ENCODE assay signal across 22 cellular contexts in genomic region chr5:72034710-72035109, GRCh38.
DNase-seq lines count a peak whose midpoint lies in the region; ATAC-seq, FAIRE-seq and TF ChIP-seq lines count a peak whose summit lies in the region.
"Had no signal": no experiment of that assay in that cellular context is flagged by ENCODE, and none has a peak within 500 bp of the region (broad histone marks: within the 10 kb centered on the region; RNA-seq: fewer than 3 reads in every experiment).

No MANE protein-coding gene starts in this region.

- no peaks in the 10 kb centered on the region for H3K36me3 ChIP-seq in GM23338 (ENCODE audit: insufficient read depth)
- H3K36me3 ChIP-seq in HUES48 (ENCODE audit: control insufficient read depth, insufficient read depth, low read length): no peaks in the 10 kb centered on the region
- H3K36me3 ChIP-seq in H1 (ENCODE audit: control insufficient read depth in 2 of 4, insufficient read depth in 4 of 4, low read length in 3 of 4): no peaks in the 10 kb centered on the region
- no peaks in the 10 kb centered on the region for H3K36me3 ChIP-seq in neuron (ENCODE audit: insufficient read depth, low read length)
- H3K36me3 ChIP-seq: MG63, SJSA1 had no signal

- H3K18ac ChIP-seq in H1 (ENCODE audit: extremely low read depth, low read length): no peak overlapping the region

- H3K36me3 Mint-ChIP-seq in GM23338 (ENCODE audit: low read depth): no peaks in the 10 kb centered on the region
- H3K36me3 Mint-ChIP-seq in T-helper 17 cell (ENCODE audit: low read depth): peaks cover 2% of the 10 kb centered on the region
- H3K36me3 Mint-ChIP-seq: CD8-positive, alpha-beta memory T cell had no signal

- H3K23ac ChIP-seq in H1 (ENCODE audit: insufficient read length): no peak overlapping the region

- no peak overlapping the region for H4K5ac ChIP-seq in H1 (ENCODE audit: insufficient read length, low read depth, low read length)

- peak; percentile 11; the same call in 1 of the 3 replicates for ATAC-seq in GM23338
- ATAC-seq in GM21360 (IDR thresholded peaks at IDR 0.05; ENCODE audit: unreplicated experiment): no peak
- ATAC-seq in T-helper 17 cell: no peak
- ATAC-seq in GM19397 (IDR thresholded peaks at IDR 0.05; ENCODE audit: unreplicated experiment): no peak

- no peak overlapping the region for H3K27ac Mint-ChIP-seq in GM23338
- H3K27ac Mint-ChIP-seq in T-helper 17 cell: no peak overlapping the region
- H3K27ac Mint-ChIP-seq: CD8-positive, alpha-beta memory T cell; HFFc6 had no signal

- no peak overlapping the region for H3K4me2 ChIP-seq in GM23338
- H3K4me2 ChIP-seq in H1 (ENCODE audit: insufficient read depth in 1 of 2, low read depth in 2 of 2, low read length in 2 of 2): no peak overlapping the region; a peak in 1 of 4 replicates
- H3K4me2 ChIP-seq: PC-9 had no signal

- H3K79me1 ChIP-seq in H1 (ENCODE audit: low read depth, low read length): no peaks in the 10 kb centered on the region

- H3K4me3 ChIP-seq in GM23338: no peak overlapping the region
- H3K4me3 ChIP-seq in HUES48 (ENCODE audit: low read depth, low read length): no peak overlapping the region
- H3K4me3 ChIP-seq in H1 (ENCODE audit: extremely low read depth in 1 of 4, insufficient read depth in 2 of 4, low read depth in 3 of 4, low read length in 4 of 4): no peak overlapping the region
- no peak overlapping the region for H3K4me3 ChIP-seq in neuron (ENCODE audit: low read length)
- H3K4me3 ChIP-seq: MG63, PC-9, SJSA1 had no signal

- H3F3A ChIP-seq in GM23338 (replicated peaks; ENCODE audit: low read depth): no peaks in the 10 kb centered on the region

- no peak overlapping the region for H2BK5ac ChIP-seq in H1 (ENCODE audit: low read depth, low read length)

- no peak overlapping the region for H4K8ac ChIP-seq in H1 (ENCODE audit: extremely low read depth, insufficient read depth, low read length)

- H3K4me3 Mint-ChIP-seq in GM23338 (no peak overlapping the region), T-helper 17 cell (no peak overlapping the region)
- H3K4me3 Mint-ChIP-seq: CD8-positive, alpha-beta memory T cell; HFFc6 had no signal

- no peak overlapping the region for H3K9ac ChIP-seq in HUES48 (ENCODE audit: low read depth, low read length)
- no peak overlapping the region; a peak in 1 of 7 replicates for H3K9ac ChIP-seq in H1 (replicated peaks in 1 of 4; ENCODE audit: extremely low read depth in 1 of 4, low read depth in 3 of 4, low read length in 3 of 4)

- DNase-seq in GM23338 (ENCODE audit: low spot score): no peak
- no peak for DNase-seq in H1 (ENCODE audit: low read depth in 1 of 2, low spot score in 2 of 2)
- no peak for DNase-seq in T-helper 17 cell
- DNase-seq: ACHN; CD8-positive, alpha-beta memory T cell; DMS53; HFFc6; IMR-90; MG63; NCI-H1092; NCI-H1694; NCI-H2227 treated with DMSO at 0.1 percent for 48 hours; NCI-H510A treated with DMSO at 0.1 percent for 48 hours; NCI-H82; PC-9 had no signal

- H3K79me2 ChIP-seq in GM23338 (replicated peaks; ENCODE audit: insufficient read depth) (no peaks in the 10 kb centered on the region), H1 (ENCODE audit: control insufficient read depth in 1 of 2, insufficient read depth in 2 of 2, low read length in 2 of 2) (no peaks in the 10 kb centered on the region)

- no peaks in the 10 kb centered on the region for H3K9me2 ChIP-seq in GM23338 (ENCODE audit: insufficient read depth)

- H3K4me1 ChIP-seq in GM23338 (ENCODE audit: insufficient read depth): peaks cover 46% of the 10 kb centered on the region
- H3K4me1 ChIP-seq in HUES48 (ENCODE audit: control insufficient read depth, insufficient read depth, low read length): peaks cover 56% of the 10 kb centered on the region
- peaks cover 0 to 24% (median 16%) of the 10 kb centered on the region in 4 experiments for H3K4me1 ChIP-seq in H1 (replicated peaks in 1 of 4; ENCODE audit: control insufficient read depth in 3 of 4, insufficient read depth in 4 of 4, low read length in 3 of 4)
- peaks cover 62% of the 10 kb centered on the region for H3K4me1 ChIP-seq in neuron (ENCODE audit: insufficient read depth, low read length)
- H3K4me1 ChIP-seq: SJSA1 had no signal

- no peak overlapping the region for H3K4ac ChIP-seq in H1 (replicated peaks; ENCODE audit: insufficient read length, low read depth, low read length)

- H3K27me3 ChIP-seq in GM23338 (ENCODE audit: insufficient read depth) (no peaks in the 10 kb centered on the region), HUES48 (ENCODE audit: control insufficient read depth, insufficient read depth, low read length) (no peaks in the 10 kb centered on the region; the same call in 1 of the 2 replicates), H1 (replicated peaks in 1 of 4; ENCODE audit: control insufficient read depth in 3 of 4, extremely low read depth in 1 of 4, insufficient read depth in 3 of 4, low read length in 3 of 4) (no peaks in the 10 kb centered on the region; a peak in 1 of 7 replicates), neuron (ENCODE audit: insufficient read depth, low read length) (no peaks in the 10 kb centered on the region)
- H3K27me3 ChIP-seq: MG63, SJSA1 had no signal

- no peak overlapping the region for H3K14ac ChIP-seq in H1 (ENCODE audit: insufficient read length)

- H3K27me3 Mint-ChIP-seq in GM23338 (ENCODE audit: insufficient read depth, low read depth, poor library complexity) (peaks cover 9% of the 10 kb centered on the region), T-helper 17 cell (peaks cover 33% of the 10 kb centered on the region)

- no peak for TF ChIP-seq RAD21 in H1 (IDR thresholded peaks at IDR 0.05 in 1 of 2, conservative IDR thresholded peaks at IDR 0.05 in 1 of 2; ENCODE audit: low read depth in 2 of 2, low read length in 2 of 2)

- H2BK20ac ChIP-seq in H1 (ENCODE audit: low read length): peak overlapping the region; percentile 13; the same call in 1 of the 2 replicates

- TF ChIP-seq POLR2A in H1 (IDR thresholded peaks at IDR 0.05; ENCODE audit: control extremely low read depth in 1 of 2, low read depth in 2 of 2, low read length in 2 of 2): no peak

- 0 out of 2 replicates have a peak overlapping the region, but pooled peaks have one; percentile 54 for H2AK5ac ChIP-seq in H1 (ENCODE audit: low read depth, low read length)

- CTCF ChIA-PET in H1 (lab: Charles Lee; ENCODE audit: partially characterized antibody): interaction anchor here (1.1 to 4.9 kb wide), 3 partner anchors 16 to 44 kb away, joined by 3 to 37 read pairs (median 4); no protein-coding TSS in a partner anchor

- no peak overlapping the region for H2BK12ac ChIP-seq in H1 (ENCODE audit: low read depth, low read length)

- no peak overlapping the region for H4K91ac ChIP-seq in H1 (replicated peaks; ENCODE audit: insufficient read length, low read length)

- H3K56ac ChIP-seq in H1 (replicated peaks; ENCODE audit: insufficient read length, low read depth, low read length): no peak overlapping the region

- 87% methylated on average over 2 of the region's 2 CpGs; no CpG with 5 or more reads in 1 of the 2 experiments for WGBS in H1 (ENCODE audit: extremely low coverage in 1 of 2, insufficient coverage in 1 of 2, insufficient read length in 1 of 2, insufficient replicate concordance in 2 of 2, low coverage in 1 of 2, low lambda C conversion rate in 2 of 2, missing lambda C conversion rate in 1 of 2), 2 experiments

- no peak overlapping the region for H2BK15ac ChIP-seq in H1 (ENCODE audit: low read length)

- no peak overlapping the region for H3K27ac ChIP-seq in GM23338 (ENCODE audit: low read depth)
- peak overlapping the region; percentile 49 for H3K27ac ChIP-seq in HUES48 (ENCODE audit: low read depth, low read length)
- no peak overlapping the region for H3K27ac ChIP-seq in H1 (ENCODE audit: low read depth, low read length)
- H3K27ac ChIP-seq: PC-9, RWPE1, SJSA1 had no signal

- no peaks in the 10 kb centered on the region for H3K9me3 Mint-ChIP-seq in GM23338
- H3K9me3 Mint-ChIP-seq: HFFc6 had no signal

- H2AFZ ChIP-seq in GM23338: peak overlapping the region; percentile 83
- H2AFZ ChIP-seq in H1 (ENCODE audit: low read length): 0 out of 2 replicates have a peak overlapping the region, but pooled peaks have one; percentile 19
- peak overlapping the region; percentile 22 for H2AFZ ChIP-seq in neuron (ENCODE audit: low read depth, low read length)
- H2AFZ ChIP-seq: PC-9 had no signal

- H3K4me1 Mint-ChIP-seq in GM23338: peaks cover 53% of the 10 kb centered on the region
- peaks cover 3% of the 10 kb centered on the region for H3K4me1 Mint-ChIP-seq in T-helper 17 cell
- H3K4me1 Mint-ChIP-seq: CD8-positive, alpha-beta memory T cell had no signal

- no peak for TF ChIP-seq CTCF in GM23338 (conservative IDR thresholded peaks at IDR 0.05; ENCODE audit: low read depth in 2 of 2)
- no peak for TF ChIP-seq CTCF in H1 (IDR thresholded peaks at IDR 0.05; ENCODE audit: control extremely low read depth in 1 of 3, insufficient read depth in 1 of 3, low read depth in 1 of 3, low read length in 3 of 3)

- peak overlapping the region; percentile 3 for H2BK120ac ChIP-seq in H1 (replicated peaks; ENCODE audit: low read depth, low read length)

- H4K20me1 ChIP-seq in GM23338 (replicated peaks; ENCODE audit: insufficient read depth): no peaks in the 10 kb centered on the region
- no peaks in the 10 kb centered on the region for H4K20me1 ChIP-seq in H1 (replicated peaks in 1 of 2; ENCODE audit: control insufficient read depth in 1 of 2, insufficient read depth in 2 of 2, low read length in 2 of 2)

- POLR2A ChIA-PET in H1 (lab: Charles Lee; ENCODE audit: partially characterized antibody): no interaction called here

- no peak for FAIRE-seq in H1 (lab: Jason Lieb, UNC)
- FAIRE-seq: H54 had no signal

- no peaks in the 10 kb centered on the region for H3K9me3 ChIP-seq in HUES48 (ENCODE audit: control insufficient read depth, insufficient read depth, low read length)
- no peaks in the 10 kb centered on the region for H3K9me3 ChIP-seq in H1 (ENCODE audit: insufficient read depth in 2 of 2, low read depth in 1 of 2, low read length in 1 of 2)
- no peaks in the 10 kb centered on the region for H3K9me3 ChIP-seq in neuron (ENCODE audit: low read length)
- no peaks in the 10 kb centered on the region for H3K9me3 ChIP-seq in T-helper 17 cell (ENCODE audit: control insufficient read depth, low read length, poor library complexity, severe bottlenecking)
- H3K9me3 ChIP-seq: MG63, SJSA1 had no signal

- H3K23me2 ChIP-seq in H1 (ENCODE audit: low read depth, low read length): no peaks in the 10 kb centered on the region

- no peak for TF ChIP-seq EP300 in H1 (IDR thresholded peaks at IDR 0.05; ENCODE audit: borderline replicate concordance in 1 of 2, low read depth in 2 of 2, low read length in 2 of 2)

TF ChIP-seq in H1, 55 proteins besides CTCF, POLR2A, EP300 and RAD21 (continues in another document):
- no peak for TF ChIP-seq BACH1 (IDR thresholded peaks at IDR 0.05; ENCODE audit: low read length)
- no peak for TF ChIP-seq EGR1 (IDR thresholded peaks at IDR 0.05; ENCODE audit: borderline replicate concordance, low read depth, low read length)
- no peak for TF ChIP-seq SAP30 (IDR thresholded peaks at IDR 0.05; ENCODE audit: insufficient read depth, insufficient replicate concordance, low read length)
- no peak for TF ChIP-seq SP2 (IDR thresholded peaks at IDR 0.05; ENCODE audit: low read length)
- TF ChIP-seq KDM4A (IDR thresholded peaks at IDR 0.05; ENCODE audit: low read depth, low read length, severe bottlenecking): no peak
- TF ChIP-seq YY1 (IDR thresholded peaks at IDR 0.05; ENCODE audit: low read depth, low read length): no peak
- no peak for TF ChIP-seq GTF2F1 (IDR thresholded peaks at IDR 0.05; ENCODE audit: borderline replicate concordance, low read depth, low read length)

Comparison
In these comparisons a context has a peak if more than half of its experiments do, and no peak if none do; other contexts are left out.
1. H2AFZ ChIP-seq: peak in every context shown above with its lines; median percentile 83 in GM23338; 22 in neuron; 19 in H1.